In genomic region chr10:100007239-100008141, GRCh38 we compare ENCODE assay signal across 2 cellular contexts.
TF ChIP-seq lines count a peak whose summit lies in the region.

No MANE protein-coding gene starts in this region.

TF ChIP-seq in HepG2, 621 proteins besides CTCF, POLR2A, EP300 and RAD21:
- no peak for TF ChIP-seq ZNF770 (CRISPR knock-in tag; IDR thresholded peaks at IDR 0.05)

TF ChIP-seq in GM12878, 131 proteins besides CTCF, POLR2A, EP300 and RAD21:
- no peak for TF ChIP-seq TCF12 (IDR thresholded peaks at IDR 0.05; ENCODE audit: low read depth, low read length)
- no peak for TF ChIP-seq E4F1 (IDR thresholded peaks at IDR 0.05; ENCODE audit: borderline replicate concordance, partially characterized antibody)
- no peak for TF ChIP-seq YBX1 (IDR thresholded peaks at IDR 0.05)
- no peak for TF ChIP-seq STAT3 (IDR thresholded peaks at IDR 0.05; ENCODE audit: low read depth, low read length)
- TF ChIP-seq TBL1XR1 (IDR thresholded peaks at IDR 0.05; ENCODE audit: low read depth, low read length): no peak
